In the genomic region with DNA sequence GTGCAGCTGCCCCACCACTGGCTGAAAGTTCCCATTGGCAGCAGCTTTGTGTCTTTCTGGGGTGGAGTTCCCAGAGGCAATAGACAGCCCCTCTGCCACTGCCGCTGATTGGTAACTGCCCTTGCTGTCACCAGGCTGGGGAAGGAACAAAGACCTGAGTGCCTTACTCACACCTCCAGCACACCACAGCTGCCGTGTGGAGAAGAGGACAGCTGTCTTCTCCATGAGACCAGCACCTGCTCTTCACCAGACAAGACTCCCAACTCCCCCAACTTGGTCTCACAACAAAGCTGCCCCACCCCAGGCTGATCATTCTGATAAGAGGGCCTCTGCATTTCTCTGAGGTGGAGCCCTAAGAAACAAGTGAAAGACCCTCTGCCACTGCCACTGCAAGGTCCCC, we compare ENCODE assay signal across 15 cellular contexts. TPM values are rescaled to one million over a fixed set of nuclear protein-coding genes. Genes with fewer than 3 reads are reported as not detected.
"Had no signal": no experiment of that assay in that cellular context is flagged by ENCODE, and none has a peak within 500 bp of the region (broad histone marks: within the 10 kb centered on the region; RNA-seq: fewer than 3 reads in every experiment).

No MANE protein-coding gene starts in this region.

- H3K27ac ChIP-seq: foreskin keratinocyte, hepatocyte, tibial artery had no signal

- H3K27me3 ChIP-seq: foreskin keratinocyte, hepatocyte, tibial artery had no signal

- DNase-seq: activated CD4-positive, alpha-beta T cell treated with anti-CD3 and anti-CD28 coated beads for 48 hours; activated CD4-positive, CD25-positive, alpha-beta regulatory T cell; activated CD8-positive, alpha-beta T cell treated with anti-CD3 and anti-CD28 coated beads for 36 hours; activated naive CD4-positive, alpha-beta T cell; activated naive CD8-positive, alpha-beta T cell treated with anti-CD3 and anti-CD28 coated beads for 36 hours; activated T-cell treated with anti-CD3 and anti-CD28 coated beads, Interleukin-2, amount 50 U/mL, for 1 hour; amygdala; nucleus accumbens; stimulated activated CD4-positive, alpha-beta T cell treated with anti-CD3 and anti-CD28 coated beads, Interleukin-2, amount 100 ng/mL, for 24 hours; stimulated activated naive CD4-positive, alpha-beta T cell treated with Interleukin-2 at 50 U/mL for 16 hours; T1000; tibial artery had no signal

- H3K36me3 ChIP-seq: tibial artery had no signal

- H3K4me3 ChIP-seq: hepatocyte, tibial artery had no signal

- H2AFZ ChIP-seq: hepatocyte had no signal

- H3K4me1 ChIP-seq: foreskin keratinocyte, tibial artery had no signal

- H3K4me2 ChIP-seq: hepatocyte had no signal

- H3K79me2 ChIP-seq: hepatocyte had no signal

- ATAC-seq: activated CD8-positive, alpha-beta T cell treated with anti-CD3 and anti-CD28 coated beads for 36 hours; activated T-helper 17 cell treated with anti-CD3 and anti-CD28 coated beads, Interleukin-2, amount 50 U/mL, for 72 hours; foreskin keratinocyte had no signal

RNA-seq across cellular contexts. Expression of a gene that starts 39.7 kb away (rescaled TPM):
- total RNA-seq: activated CD8-positive, alpha-beta T cell treated with anti-CD3 and anti-CD28 coated beads for 36 hours; activated naive CD8-positive, alpha-beta T cell treated with anti-CD3 and anti-CD28 coated beads for 36 hours; activated T-helper 17 cell treated with anti-CD3 and anti-CD28 coated beads, Interleukin-2, amount 50 U/mL, for 72 hours had no signal
